Comparison of ENCODE assay signal across 13 cellular contexts in the genomic region with DNA sequence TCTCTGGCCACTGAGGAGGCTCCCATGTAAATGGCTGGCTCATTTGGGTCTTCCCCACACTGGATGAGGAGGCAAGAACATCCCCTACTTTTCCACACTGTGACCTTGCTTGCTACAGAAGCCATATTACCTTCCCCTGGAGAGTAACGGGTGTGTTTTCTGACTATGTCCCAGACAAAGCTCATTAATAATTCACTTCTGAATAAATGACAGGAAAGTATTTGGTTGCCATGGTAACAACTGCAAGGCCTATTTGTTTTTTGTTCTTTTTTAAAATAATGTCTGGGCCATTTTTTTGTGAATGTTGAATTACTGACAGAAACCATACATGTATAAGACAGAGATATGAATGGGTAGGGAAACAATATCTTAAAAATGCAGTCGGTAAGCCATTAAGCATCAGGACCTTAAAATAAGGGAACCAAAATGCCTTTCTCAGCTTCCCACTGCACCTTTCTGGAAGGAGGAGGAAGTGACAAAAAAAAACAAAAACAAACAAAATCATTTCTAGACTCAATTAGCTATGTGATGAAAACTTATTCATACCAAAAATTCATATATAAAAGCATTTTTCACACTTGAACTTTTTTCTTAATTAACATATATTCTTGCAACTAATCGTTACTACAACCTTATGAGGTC. TPM values are rescaled to one million over a fixed set of nuclear protein-coding genes. Genes with fewer than 3 reads are reported as not detected.
DNase-seq lines count a peak whose midpoint lies in the region; ATAC-seq and TF ChIP-seq lines count a peak whose summit lies in the region.
"Had no signal": no experiment of that assay in that cellular context is flagged by ENCODE, and none has a peak within 500 bp of the region (broad histone marks: within the 10 kb centered on the region; RNA-seq: fewer than 3 reads in every experiment).

No MANE protein-coding gene starts in this region.

- no peaks in the 10 kb centered on the region for H3K36me3 ChIP-seq in vagina
- H3K36me3 ChIP-seq in Peyer's patch = no peaks in the 10 kb centered on the region

- no peak for DNase-seq in left ventricle myocardium superior
- no peak for DNase-seq in left cardiac atrium
- DNase-seq in glomerular visceral epithelial cell (ENCODE audit: extremely low spot score) = peak; percentile 43
- DNase-seq in vagina (ENCODE audit: extremely low spot score in 2 of 2) = no peak
- DNase-seq in Peyer's patch = no peak
- DNase-seq: activated B cell treated with CpG ODN at 0.5 μM for 24 hours; activated T-cell treated with anti-CD3 and anti-CD28 coated beads, Interleukin-2, amount 50 U/mL, for 1 hour; NCI-H1436 treated with DMSO at 0.1 percent for 48 hours; NCI-H526; stimulated activated naive CD4-positive, alpha-beta T cell treated with Interleukin-2 at 50 U/mL for 16 hours had no signal

- no peaks in the 10 kb centered on the region for H3K36me3 Mint-ChIP-seq in activated T-helper 17 cell treated with anti-CD3 and anti-CD28 coated beads, Interleukin-2, amount 50 U/mL, for 72 hours (ENCODE audit: low read depth)

- peak overlapping the region; percentile 11 for H3K27ac ChIP-seq in vagina
- no peak overlapping the region for H3K27ac ChIP-seq in Peyer's patch

- no peak for TF ChIP-seq CTCF in vagina (IDR thresholded peaks at IDR 0.05)
- TF ChIP-seq CTCF in Peyer's patch (IDR thresholded peaks at IDR 0.05) = peak in 1 of 6 experiments; percentile 27

- no peaks in the 10 kb centered on the region for H3K27me3 Mint-ChIP-seq in activated T-helper 17 cell treated with anti-CD3 and anti-CD28 coated beads, Interleukin-2, amount 50 U/mL, for 72 hours
- H3K27me3 Mint-ChIP-seq: activated B cell treated with CpG ODN at 0.5 μM for 24 hours had no signal

- H3K4me3 Mint-ChIP-seq in activated T-helper 17 cell treated with anti-CD3 and anti-CD28 coated beads, Interleukin-2, amount 50 U/mL, for 72 hours = no peak overlapping the region
- H3K4me3 Mint-ChIP-seq: activated B cell treated with CpG ODN at 0.5 μM for 24 hours had no signal

- ATAC-seq in left ventricle myocardium superior (peak; percentile 52), left cardiac atrium (no peak), HG03460 (IDR thresholded peaks at IDR 0.05; ENCODE audit: unreplicated experiment) (no peak), HG03378 (IDR thresholded peaks at IDR 0.05; ENCODE audit: unreplicated experiment) (no peak)
- peak; percentile 18 for ATAC-seq in activated T-helper 17 cell treated with anti-CD3 and anti-CD28 coated beads, Interleukin-2, amount 50 U/mL, for 72 hours (replicated peaks)

- peaks cover 26% of the 10 kb centered on the region for H3K4me1 Mint-ChIP-seq in activated T-helper 17 cell treated with anti-CD3 and anti-CD28 coated beads, Interleukin-2, amount 50 U/mL, for 72 hours

- intact Hi-C loops in left ventricle myocardium superior (cut with micrococcal nuclease) (loop anchor here (5.0 kb wide), 1 partner anchor 460 kb away; no protein-coding TSS in a partner anchor), left cardiac atrium (cut with DNase I) (no loop called here), vagina (cut with DNase I) (no loop called here)

- TF ChIP-seq POLR2A in vagina (IDR thresholded peaks at IDR 0.05) (no peak), Peyer's patch (IDR thresholded peaks at IDR 0.05) (no peak)

- no peaks in the 10 kb centered on the region for H3K9me3 Mint-ChIP-seq in activated T-helper 17 cell treated with anti-CD3 and anti-CD28 coated beads, Interleukin-2, amount 50 U/mL, for 72 hours

- H3K9me3 ChIP-seq in vagina = no peaks in the 10 kb centered on the region
- no peaks in the 10 kb centered on the region for H3K9me3 ChIP-seq in Peyer's patch

- H3K4me3 ChIP-seq in vagina = no peak overlapping the region
- H3K4me3 ChIP-seq in Peyer's patch = no peak overlapping the region

- peak overlapping the region; percentile 78 for H3K27ac Mint-ChIP-seq in activated T-helper 17 cell treated with anti-CD3 and anti-CD28 coated beads, Interleukin-2, amount 50 U/mL, for 72 hours
- H3K27ac Mint-ChIP-seq: activated B cell treated with CpG ODN at 0.5 μM for 24 hours had no signal

- peaks cover 28% of the 10 kb centered on the region for H3K4me1 ChIP-seq in vagina
- peaks cover 0 to 14% (median 4%) of the 10 kb centered on the region in 4 donors for H3K4me1 ChIP-seq in Peyer's patch

- H3K27me3 ChIP-seq in vagina (no peaks in the 10 kb centered on the region), Peyer's patch (no peaks in the 10 kb centered on the region)

RNA-seq across cellular contexts. Expression of a gene that starts 31.9 kb away (rescaled TPM):
- total RNA-seq in left ventricle myocardium superior (2.7 TPM), left cardiac atrium (1 to 10 TPM; 1.3 to 3.3 TPM), vagina (4.7 TPM), Peyer's patch (1 to 10 TPM in 1 of 4 donors, under 1 TPM in 1, not detected in 2; 0.38 to 1.1 TPM)
- total RNA-seq in activated T-helper 17 cell treated with anti-CD3 and anti-CD28 coated beads, Interleukin-2, amount 50 U/mL, for 72 hours = not detected
- total RNA-seq: activated B cell treated with CpG ODN at 0.5 μM for 24 hours had no signal

Comparison
In these comparisons a context has a peak if more than half of its experiments do, and no peak if none do; other contexts are left out.
1. ATAC-seq: peak in left ventricle myocardium superior (single experiment) and activated T-helper 17 cell treated with anti-CD3 and anti-CD28 coated beads, Interleukin-2, amount 50 U/mL, for 72 hours (single experiment); none in left cardiac atrium (0 of 2), HG03460 (single experiment) and HG03378 (single experiment).